In genomic region chr2:74149249-74149530, GRCh38 we compare ENCODE assay signal across 21 cellular contexts. TPM values are rescaled to one million over a fixed set of nuclear protein-coding genes. Genes with fewer than 3 reads are reported as not detected.
DNase-seq lines count a peak whose midpoint lies in the region; ATAC-seq and TF ChIP-seq lines count a peak whose summit lies in the region.
"Had no signal": no experiment of that assay in that cellular context is flagged by ENCODE, and none has a peak within 500 bp of the region (broad histone marks: within the 10 kb centered on the region; RNA-seq: fewer than 3 reads in every experiment).

No MANE protein-coding gene starts in this region.

- no peaks in the 10 kb centered on the region for H3K9me2 ChIP-seq in SK-N-SH

- in situ Hi-C loops in G401 (cut with HindIII; ENCODE audit: low sequenced_read_pairs) = no loop called here

- no peak for TF ChIP-seq CTCF in SK-N-SH (IDR thresholded peaks at IDR 0.05)

- no peak overlapping the region for H3K18ac ChIP-seq in mesendoderm (ENCODE audit: low read length)

- no peak overlapping the region for H2BK120ac ChIP-seq in mesendoderm (ENCODE audit: low read depth, low read length)

- H3K27ac ChIP-seq in SK-N-SH (ENCODE audit: low read depth in 2 of 2, low read length in 1 of 2) (no peak overlapping the region), SK-N-MC (peak overlapping the region; percentile 26; the same call in 1 of the 2 replicates), mesendoderm (ENCODE audit: low read depth, low read length) (no peak overlapping the region)
- H3K27ac ChIP-seq: testis had no signal

- H3K27me3 ChIP-seq in SK-N-SH (ENCODE audit: insufficient read depth) (no peaks in the 10 kb centered on the region), mesendoderm (ENCODE audit: insufficient read depth, low read length, poor library complexity) (no peaks in the 10 kb centered on the region)
- H3K27me3 ChIP-seq: esophagus muscularis mucosa, ovary, sigmoid colon, testis had no signal

- CTCF ChIA-PET in SK-N-SH (lab: Yijun Ruan, JAX) = interaction anchor here (0.9 to 8.7 kb wide), 7 partner anchors 20 to 411 kb away, joined by 3 to 155 read pairs (median 4); partner anchors contain the start of genes STAMBP and TPRKB

- TF ChIP-seq RAD21 in SK-N-SH (IDR thresholded peaks at IDR 0.05; ENCODE audit: low read length) = no peak

- TF ChIP-seq EP300 in SK-N-SH (IDR thresholded peaks at IDR 0.05; ENCODE audit: borderline replicate concordance in 1 of 2, low read depth in 1 of 2, low read length in 1 of 2) = no peak

- no peak overlapping the region for H4K5ac ChIP-seq in mesendoderm (ENCODE audit: low read length)

- H3K23ac ChIP-seq in mesendoderm (ENCODE audit: low read length) = no peak overlapping the region

- H3K36me3 ChIP-seq in SK-N-SH (replicated peaks in 1 of 2; ENCODE audit: control insufficient read depth in 1 of 2, insufficient read depth in 2 of 2, low read length in 1 of 2) (peaks cover 29 to 36% of the 10 kb centered on the region in 2 experiments), SK-N-MC (ENCODE audit: insufficient read depth, low read length) (peaks cover 21% of the 10 kb centered on the region), mesendoderm (ENCODE audit: control insufficient read depth, insufficient read depth, low read length) (no peaks in the 10 kb centered on the region)
- H3K36me3 ChIP-seq: ovary had no signal

- H2BK5ac ChIP-seq in mesendoderm (ENCODE audit: low read length) = no peak overlapping the region

- H3F3A ChIP-seq in SK-N-SH (replicated peaks; ENCODE audit: insufficient read depth) = peaks cover 42% of the 10 kb centered on the region

- POLR2A ChIA-PET in SK-N-SH (lab: Yijun Ruan, JAX) = interaction anchor here (1.0 to 3.5 kb wide), 3 partner anchors 29 to 243 kb away, joined by 3 to 10 read pairs (median 8); partner anchors contain the start of gene MOB1A

- no peak for DNase-seq in SK-N-SH
- DNase-seq in G401 (ENCODE audit: low spot score) = peak; percentile 14
- no peak for DNase-seq in SK-N-MC (ENCODE audit: low read depth, low spot score)
- peak; percentile 14 for DNase-seq in mesendoderm
- no peak for DNase-seq in AG08395 (ENCODE audit: low spot score)
- no peak for DNase-seq in GF-D8 (lab: John Stamatoyannopoulos, UW)
- DNase-seq: ACHN; activated CD4-positive, alpha-beta T cell treated with anti-CD3 and anti-CD28 coated beads for 4 hours; activated naive CD4-positive, alpha-beta T cell; aorta; effector CD4-positive, alpha-beta T cell; Kasumi-1; NCI-H2107; ovary; PC-3; sigmoid colon; testis had no signal

- H2AFZ ChIP-seq in SK-N-SH (ENCODE audit: low read depth) = no peak overlapping the region

- H3K79me1 ChIP-seq in mesendoderm (ENCODE audit: low read length) = peaks cover 9% of the 10 kb centered on the region

- no peak overlapping the region for H2BK15ac ChIP-seq in mesendoderm (replicated peaks; ENCODE audit: low read depth)

- H3K79me2 ChIP-seq in SK-N-SH (ENCODE audit: insufficient read depth) = peaks cover 46% of the 10 kb centered on the region
- H3K79me2 ChIP-seq in mesendoderm (ENCODE audit: control insufficient read depth, insufficient read depth, low read length) = peaks cover 5% of the 10 kb centered on the region

- 86% methylated on average over 5 of the region's 5 CpGs for WGBS in SK-N-SH (ENCODE audit: low lambda C conversion rate)
- WGBS in mesendoderm (ENCODE audit: extremely low coverage, insufficient coverage, low lambda C conversion rate) = no CpG with 5 or more reads among the region's 5 CpGs

- H3K4me2 ChIP-seq in SK-N-SH = 0 out of 2 replicates have a peak overlapping the region, but pooled peaks have one; percentile 93
- H3K4me2 ChIP-seq in mesendoderm (ENCODE audit: low read length) = no peak overlapping the region

- no peak overlapping the region for H2AK5ac ChIP-seq in mesendoderm (ENCODE audit: low read length)

- H3K4me1 ChIP-seq in SK-N-SH (ENCODE audit: control insufficient read depth in 1 of 2, insufficient read depth in 2 of 2, low read depth in 1 of 2, low read length in 1 of 2) = peaks cover 4 to 22% of the 10 kb centered on the region in 2 experiments; a peak in 3 of 4 replicates
- H3K4me1 ChIP-seq in mesendoderm (ENCODE audit: control insufficient read depth, low read depth, low read length) = peaks cover 5% of the 10 kb centered on the region

- ATAC-seq in SK-N-SH treated with all-trans-retinoic acid at 6 μM for 48 hours (no peak), HG02610 (IDR thresholded peaks at IDR 0.05; ENCODE audit: unreplicated experiment) (no peak)
- ATAC-seq: PC-3; stimulated activated memory B cell treated with anti-CD40 and anti-IgM and Interleukin-4, amounts not matched to agents 10 μg/mL and 1 μg/mL and 100 μg/mL, for 72 hours had no signal

- no peak overlapping the region for H3K4ac ChIP-seq in mesendoderm (ENCODE audit: low read depth, low read length)

- H4K20me1 ChIP-seq in SK-N-SH (ENCODE audit: insufficient read depth) = no peaks in the 10 kb centered on the region

- no peak overlapping the region for H4K8ac ChIP-seq in mesendoderm (ENCODE audit: low read depth, low read length)

- H3K4me3 ChIP-seq in SK-N-SH (ENCODE audit: low read depth in 2 of 2, low read length in 1 of 2) = no peak overlapping the region
- H3K4me3 ChIP-seq in SK-N-MC = no peak overlapping the region
- H3K4me3 ChIP-seq in mesendoderm (ENCODE audit: low read length) = no peak overlapping the region
- H3K4me3 ChIP-seq: ovary had no signal

- H3K9me3 ChIP-seq in SK-N-SH (no peaks in the 10 kb centered on the region), SK-N-MC (ENCODE audit: low read depth, low read length) (no peaks in the 10 kb centered on the region)
- H3K9me3 ChIP-seq: esophagus muscularis mucosa, ovary, sigmoid colon, testis had no signal

- H3K56ac ChIP-seq in mesendoderm (ENCODE audit: low read length) = peak overlapping the region; percentile 9

- H3K9ac ChIP-seq in SK-N-SH (no peak overlapping the region), SK-N-MC (ENCODE audit: insufficient read length) (no peak overlapping the region), mesendoderm (ENCODE audit: low read length) (peak overlapping the region; percentile 20)

TF ChIP-seq in SK-N-SH, 30 proteins besides CTCF, POLR2A, EP300 and RAD21 (continues in another document):
- TF ChIP-seq JUND (IDR thresholded peaks at IDR 0.05) (no peak), IRF3 (IDR thresholded peaks at IDR 0.05; ENCODE audit: low read depth, low read length) (no peak), GABPA (IDR thresholded peaks at IDR 0.05; ENCODE audit: low read depth) (no peak), EZH2phosphoT487 (IDR thresholded peaks at IDR 0.05; ENCODE audit: borderline replicate concordance, low read depth) (no peak), TAF1 (IDR thresholded peaks at IDR 0.05; ENCODE audit: borderline replicate concordance, low read depth, low read length) (no peak), CHD2 (IDR thresholded peaks at IDR 0.05; ENCODE audit: low read length, partially characterized antibody) (no peak), NRF1 (IDR thresholded peaks at IDR 0.05; ENCODE audit: low read depth, low read length) (no peak), YY1 (IDR thresholded peaks at IDR 0.05; ENCODE audit: low read depth) (no peak), FOXJ3 (CRISPR knock-in tag; IDR thresholded peaks at IDR 0.05) (no peak)

TF ChIP-seq in SK-N-SH treated with all-trans-retinoic acid at 6 μM for 48 hours, 23 proteins besides CTCF, POLR2A, EP300 and RAD21:
- no peak for TF ChIP-seq TCF4 (CRISPR knock-in tag; IDR thresholded peaks at IDR 0.05; ENCODE audit: borderline replicate concordance)

RNA-seq across cellular contexts. Expression of gene BOLA3, which starts 1.5 kb away (rescaled TPM):
- polyA plus RNA-seq in SK-N-SH (2012; rRNA removed) = 64.4 and 90.1 TPM in 2 replicates
- 96.8 and 144 TPM in 2 replicates for polyA plus RNA-seq in SK-N-SH (2012; cell fraction: cytosol; rRNA removed)
- polyA plus RNA-seq in SK-N-SH (2012; cell fraction: nucleus; rRNA removed) = 17.9 and 18.5 TPM in 2 replicates
- total RNA-seq in G401 (2014; rRNA removed; shearing (Covaris generic)) = 121 and 145 TPM in 2 replicates
- 124 TPM for polyA plus RNA-seq in mesendoderm (2013, experiment 1 of 2)
- 123 TPM for polyA plus RNA-seq in mesendoderm (2013, experiment 2 of 2)

RNA-seq across cellular contexts. Expression of gene MOB1A, which starts 29.5 kb away (rescaled TPM):
- 15.3 and 19.7 TPM in 2 replicates for polyA plus RNA-seq in SK-N-SH (2012; rRNA removed)
- 26.8 and 31.0 TPM in 2 replicates for polyA plus RNA-seq in SK-N-SH (2012; cell fraction: cytosol; rRNA removed)
- 7.5 and 15.5 TPM in 2 replicates for polyA plus RNA-seq in SK-N-SH (2012; cell fraction: nucleus; rRNA removed)
- total RNA-seq in G401 (2014; rRNA removed; shearing (Covaris generic)) = 74.5 and 107 TPM in 2 replicates
- polyA plus RNA-seq in mesendoderm (2013, experiment 1 of 2) = 38.0 TPM
- polyA plus RNA-seq in mesendoderm (2013, experiment 2 of 2) = 39.7 TPM

RNA-seq across cellular contexts. Expression of gene MTHFD2, which starts 49.2 kb away (rescaled TPM):
- 68.6 and 82.6 TPM in 2 replicates for polyA plus RNA-seq in SK-N-SH (2012; rRNA removed)
- polyA plus RNA-seq in SK-N-SH (2012; cell fraction: cytosol; rRNA removed) = 75.5 and 88.9 TPM in 2 replicates
- polyA plus RNA-seq in SK-N-SH (2012; cell fraction: nucleus; rRNA removed) = 67.4 and 69.4 TPM in 2 replicates
- 133 and 221 TPM in 2 replicates for total RNA-seq in G401 (2014; rRNA removed; shearing (Covaris generic))
- 188 TPM for polyA plus RNA-seq in mesendoderm (2013, experiment 1 of 2)
- polyA plus RNA-seq in mesendoderm (2013, experiment 2 of 2) = 198 TPM

Comparison
In these comparisons a context has a peak if more than half of its experiments do, and no peak if none do; other contexts are left out.
1. DNase-seq: peak in G401 (single experiment) and mesendoderm (single experiment); none in SK-N-SH (single experiment), SK-N-MC (single experiment), AG08395 (single experiment) and GF-D8 (single experiment).